ENCODE assay signal across 25 cellular contexts in the genomic region with DNA sequence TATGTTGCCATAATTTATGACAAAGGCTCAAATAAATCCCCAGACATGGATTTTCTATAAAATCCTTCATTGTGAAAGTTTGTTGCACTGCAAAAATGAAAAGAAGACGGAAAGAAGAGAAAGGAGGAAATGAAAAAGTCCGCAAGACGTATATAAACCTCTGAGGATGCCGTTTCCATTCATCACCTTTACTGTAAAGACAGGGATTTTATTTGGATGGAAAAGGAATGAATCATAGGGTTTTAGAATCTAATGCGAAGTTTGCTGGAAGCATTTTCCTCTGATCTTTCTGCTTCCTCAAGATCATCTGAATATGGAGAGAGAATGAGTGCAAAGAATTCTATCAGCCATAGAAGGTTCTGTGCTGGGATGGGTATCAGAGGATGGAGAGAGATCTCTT.
"Had no signal": no experiment of that assay in that cellular context is flagged by ENCODE, and none has a peak within 500 bp of the region (broad histone marks: within the 10 kb centered on the region; RNA-seq: fewer than 3 reads in every experiment).

No MANE protein-coding gene starts in this region.

- ATAC-seq: gastrocnemius medialis; left lung; naive thymus-derived CD4-positive, alpha-beta T cell; right lobe of liver had no signal

- H3K4me1 ChIP-seq: gastrocnemius medialis, left lung, right lobe of liver, spleen, testis had no signal

- H3K36me3 Mint-ChIP-seq: activated naive CD8-positive, alpha-beta T cell treated with anti-CD3 and anti-CD28 coated beads, Interleukin-2, amount 10 ng/mL, durations not matched to agents 7 days and 5 days; brain; naive thymus-derived CD4-positive, alpha-beta T cell; type B pancreatic cell had no signal

- H3K9me3 ChIP-seq: gastrocnemius medialis, left lung, right lobe of liver, spleen, testis had no signal

- H3K4me3 Mint-ChIP-seq: activated naive CD4-positive, alpha-beta T cell treated with anti-CD3 and anti-CD28 coated beads for 36 hours; activated naive CD8-positive, alpha-beta T cell treated with anti-CD3 and anti-CD28 coated beads, Interleukin-2, amount 10 ng/mL, durations not matched to agents 7 days and 5 days; activated T-cell treated with anti-CD3 and anti-CD28 coated beads, Interleukin-2, amount 50 U/mL, for 24 hours; brain; naive thymus-derived CD4-positive, alpha-beta T cell; neural crest cell; type B pancreatic cell had no signal

- DNase-seq: activated CD4-positive, CD25-positive, alpha-beta regulatory T cell treated with anti-CD3 and anti-CD28 coated beads, Interleukin-2, amount 50 U/mL, for 72 hours; activated CD8-positive, alpha-beta memory T cell treated with anti-CD3 and anti-CD28 coated beads for 24 hours; activated CD8-positive, alpha-beta memory T cell treated with anti-CD3 and anti-CD28 coated beads, Interleukin-2, amount 50 U/mL, for 4 hours; activated naive CD4-positive, alpha-beta T cell treated with anti-CD3 and anti-CD28 coated beads for 36 hours; activated naive CD8-positive, alpha-beta T cell treated with anti-CD3 and anti-CD28 coated beads, Interleukin-2, amount 10 ng/mL, durations not matched to agents 7 days and 5 days; activated T-cell treated with anti-CD3 and anti-CD28 coated beads, Interleukin-2, amount 50 U/mL, for 24 hours; anterior cingulate cortex; gastrocnemius medialis; hippocampal formation; kidney glomerular epithelial cell; left lung; naive thymus-derived CD4-positive, alpha-beta T cell; occipital lobe; posterior cingulate gyrus; right lobe of liver; spleen; stimulated activated CD4-positive, alpha-beta T cell treated with anti-CD3 and anti-CD28 coated beads, Interleukin-4, amount 100 ng/mL, for 1 hour; stimulated activated naive CD4-positive, alpha-beta T cell; SW 1271; testis had no signal

- H3K4me1 Mint-ChIP-seq: activated naive CD8-positive, alpha-beta T cell treated with anti-CD3 and anti-CD28 coated beads, Interleukin-2, amount 10 ng/mL, durations not matched to agents 7 days and 5 days; brain; neural crest cell had no signal

- H3K27ac ChIP-seq: gastrocnemius medialis, left lung, right lobe of liver, spleen, testis, VCaP had no signal

- H3K27me3 ChIP-seq: right lobe of liver, testis had no signal

- H3K9me3 Mint-ChIP-seq: activated naive CD4-positive, alpha-beta T cell treated with anti-CD3 and anti-CD28 coated beads for 36 hours; activated naive CD8-positive, alpha-beta T cell treated with anti-CD3 and anti-CD28 coated beads, Interleukin-2, amount 10 ng/mL, durations not matched to agents 7 days and 5 days; activated T-cell treated with anti-CD3 and anti-CD28 coated beads, Interleukin-2, amount 50 U/mL, for 24 hours; naive thymus-derived CD4-positive, alpha-beta T cell; neural crest cell; type B pancreatic cell had no signal

- H3K27ac Mint-ChIP-seq: activated naive CD4-positive, alpha-beta T cell treated with anti-CD3 and anti-CD28 coated beads for 36 hours; activated naive CD8-positive, alpha-beta T cell treated with anti-CD3 and anti-CD28 coated beads, Interleukin-2, amount 10 ng/mL, durations not matched to agents 7 days and 5 days; activated T-cell treated with anti-CD3 and anti-CD28 coated beads, Interleukin-2, amount 50 U/mL, for 24 hours; naive thymus-derived CD4-positive, alpha-beta T cell; type B pancreatic cell had no signal

- H3K4me3 ChIP-seq: gastrocnemius medialis, left lung, lung, right lobe of liver, spleen, testis had no signal

- H3K36me3 ChIP-seq: gastrocnemius medialis, left lung, right lobe of liver, spleen had no signal
